Comparison of ENCODE assay signal across 8 cellular contexts in genomic region chr11:77188323-77188911, GRCh38.
DNase-seq lines count a peak whose midpoint lies in the region; ATAC-seq and TF ChIP-seq lines count a peak whose summit lies in the region.

No MANE protein-coding gene starts in this region.

- no peak overlapping the region for H2BK120ac ChIP-seq in IMR-90 (ENCODE audit: low read depth, low read length)

- ATAC-seq in IMR-90 (ENCODE audit: low read depth) (peak; percentile 95), HG03196 (IDR thresholded peaks at IDR 0.05; ENCODE audit: unreplicated experiment) (no peak)
- peak; percentile 64 for ATAC-seq in stimulated activated naive CD8-positive, alpha-beta T cell treated with anti-CD3 and anti-CD28 coated beads, Interleukin-15, amount 100 ng/mL, for 72 hours

- peaks cover 9% of the 10 kb centered on the region for H3K27me3 Mint-ChIP-seq in nephron (ENCODE audit: low read depth)
- no peaks in the 10 kb centered on the region for H3K27me3 Mint-ChIP-seq in stimulated activated naive CD8-positive, alpha-beta T cell treated with anti-CD3 and anti-CD28 coated beads, Interleukin-15, amount 100 ng/mL, for 72 hours

- H3K4me3 ChIP-seq in IMR-90 (ENCODE audit: insufficient read depth, low read depth, low read length) = no peak overlapping the region
- H3K4me3 ChIP-seq in esophagus muscularis mucosa = no peak overlapping the region

- H3K4me1 Mint-ChIP-seq in nephron = peaks cover 4% of the 10 kb centered on the region
- H3K4me1 Mint-ChIP-seq in stimulated activated naive CD8-positive, alpha-beta T cell treated with anti-CD3 and anti-CD28 coated beads, Interleukin-15, amount 100 ng/mL, for 72 hours = no peaks in the 10 kb centered on the region

- no peaks in the 10 kb centered on the region for H3K9me3 ChIP-seq in IMR-90 (ENCODE audit: control insufficient read depth, insufficient read depth, low read length)
- no peaks in the 10 kb centered on the region for H3K9me3 ChIP-seq in esophagus muscularis mucosa

- TF ChIP-seq RAD21 in IMR-90 (IDR thresholded peaks at IDR 0.05; ENCODE audit: low read length) = peak; percentile 94

- no peaks in the 10 kb centered on the region for H3K9me3 Mint-ChIP-seq in nephron
- H3K9me3 Mint-ChIP-seq in stimulated activated naive CD8-positive, alpha-beta T cell treated with anti-CD3 and anti-CD28 coated beads, Interleukin-15, amount 100 ng/mL, for 72 hours = no peaks in the 10 kb centered on the region

- H3K23ac ChIP-seq in IMR-90 (ENCODE audit: low read depth, low read length) = no peak overlapping the region

- H4K5ac ChIP-seq in IMR-90 (ENCODE audit: low read depth, low read length) = no peak overlapping the region

- no peak overlapping the region for H4K91ac ChIP-seq in IMR-90 (ENCODE audit: insufficient read depth, low read depth, low read length)

- no peak overlapping the region for H2BK5ac ChIP-seq in IMR-90 (ENCODE audit: low read depth, low read length, poor library complexity, severe bottlenecking)

- H3K4me2 ChIP-seq in IMR-90 (ENCODE audit: low read depth, low read length) = no peak overlapping the region

- no peak overlapping the region for H3K56ac ChIP-seq in IMR-90 (ENCODE audit: extremely low read depth, insufficient read depth, low read length)

- in situ Hi-C loops in IMR-90 (cut with MboI; ENCODE audit: low sequenced_read_pairs) = loop anchor here (5.0 to 10.0 kb wide), 2 partner anchors 64 to 141 kb away; partner anchors contain the start of gene MYO7A

- H3K79me1 ChIP-seq in IMR-90 (ENCODE audit: low read depth in 1 of 2, low read length in 2 of 2) = no peaks in the 10 kb centered on the region

- intact Hi-C loops in IMR-90 (cut with micrococcal nuclease) (loop anchor here (1.0 to 10.0 kb wide), 3 partner anchors 61 to 264 kb away; no protein-coding TSS in a partner anchor), esophagus muscularis mucosa (cut with DNase I) (loop anchor here (2.0 to 5.0 kb wide), 2 partner anchors 58 to 141 kb away; no protein-coding TSS in a partner anchor)

- no peak overlapping the region for H3K4me3 Mint-ChIP-seq in nephron
- no peak overlapping the region for H3K4me3 Mint-ChIP-seq in stimulated activated naive CD8-positive, alpha-beta T cell treated with anti-CD3 and anti-CD28 coated beads, Interleukin-15, amount 100 ng/mL, for 72 hours

- POLR2A ChIA-PET in IMR-90 (lab: Charles Lee; ENCODE audit: unreplicated experiment) = no interaction called here

- no peak overlapping the region for H4K8ac ChIP-seq in IMR-90 (ENCODE audit: low read depth in 2 of 2, low read length in 2 of 2)

- TF ChIP-seq CTCF in IMR-90 (conservative IDR thresholded peaks at IDR 0.05; ENCODE audit: low read depth, low read length) = peak; percentile 94
- peak; percentile 76 to 85 (median 77) for TF ChIP-seq CTCF in esophagus muscularis mucosa (IDR thresholded peaks at IDR 0.05)
- TF ChIP-seq CTCF in nephron (IDR thresholded peaks at IDR 0.05; ENCODE audit: unreplicated experiment in 3 of 3) = peak; percentile 90 to 91 (median 90)

- 0 out of 2 replicates have a peak, but pooled peaks cover 2% of the 10 kb centered on the region for H3K9me1 ChIP-seq in IMR-90 (ENCODE audit: insufficient read depth, low read length)

- H2AK5ac ChIP-seq in IMR-90 (ENCODE audit: low read depth, low read length) = no peak overlapping the region

- H3K18ac ChIP-seq in IMR-90 (ENCODE audit: low read depth, low read length) = no peak overlapping the region

- DNase-seq in EL = peak; percentile 75
- DNase-seq in IMR-90 = peak; percentile 75
- DNase-seq in OCI-M2 (lab: John Stamatoyannopoulos, UW; ENCODE audit: unreplicated experiment) = peak; percentile 53
- peak; percentile 37 for DNase-seq in activated T-cell treated with anti-CD3 and anti-CD28 coated beads for 4 hours
- peak; percentile 93 for DNase-seq in esophagus muscularis mucosa (ENCODE audit: extremely low spot score)
- peak; percentile 60 to 70 for DNase-seq in stimulated activated naive CD8-positive, alpha-beta T cell treated with anti-CD3 and anti-CD28 coated beads, Interleukin-15, amount 100 ng/mL, for 72 hours

- no peak for TF ChIP-seq EP300 in esophagus muscularis mucosa (IDR thresholded peaks at IDR 0.05)

- no peak for TF ChIP-seq POLR2A in IMR-90 (IDR thresholded peaks at IDR 0.05; ENCODE audit: low read depth, low read length)
- no peak for TF ChIP-seq POLR2A in esophagus muscularis mucosa (IDR thresholded peaks at IDR 0.05; ENCODE audit: low read depth)

- BruUV-seq in IMR-90 (replicated peaks; lab: Mats Ljungman, UMichigan) = no TSS peak

- CTCF ChIA-PET in IMR-90 (lab: Yijun Ruan, JAX) = interaction anchor here (0.7 to 2.5 kb wide), 8 partner anchors 9 to 421 kb away, joined by 3 to 21 read pairs (median 4); partner anchors contain the start of gene MYO7A

- H3K27ac ChIP-seq in IMR-90 (ENCODE audit: insufficient read depth, low read length) = no peak overlapping the region
- H3K27ac ChIP-seq in esophagus muscularis mucosa (replicated peaks in 1 of 4) = no peak overlapping the region

- no peak overlapping the region for H3K14ac ChIP-seq in IMR-90 (replicated peaks; ENCODE audit: low read depth, low read length)

- H3K27ac Mint-ChIP-seq in nephron = no peak overlapping the region
- H3K27ac Mint-ChIP-seq in stimulated activated naive CD8-positive, alpha-beta T cell treated with anti-CD3 and anti-CD28 coated beads, Interleukin-15, amount 100 ng/mL, for 72 hours = no peak overlapping the region

- dilution Hi-C loops in IMR-90 (cut with HindIII; ENCODE audit: low sequenced_read_pairs, unreplicated experiment) = no loop called here

- H3K27me3 ChIP-seq in IMR-90 (ENCODE audit: control insufficient read depth, insufficient read depth, low read length) (peaks cover 19% of the 10 kb centered on the region), esophagus muscularis mucosa (peaks cover 0 to 20% (median 0%) of the 10 kb centered on the region in 4 donors)

- no peak overlapping the region for H3K4ac ChIP-seq in IMR-90 (ENCODE audit: low read depth, low read length)

- WGBS in IMR-90 (ENCODE audit: extremely low coverage in 2 of 2, insufficient read length in 1 of 2), 2 experiments = no CpG with 5 or more reads among the region's 4 CpGs
- WGBS in esophagus muscularis mucosa = 54% methylated on average over 4 of the region's 4 CpGs

- H3K36me3 Mint-ChIP-seq in nephron (ENCODE audit: low read depth) = no peaks in the 10 kb centered on the region

- no peak overlapping the region for H2BK20ac ChIP-seq in IMR-90 (ENCODE audit: low read depth, low read length)

- H2AFZ ChIP-seq in IMR-90 (replicated peaks; ENCODE audit: low read length, poor library complexity) = no peak overlapping the region

- no peak overlapping the region for H2AK9ac ChIP-seq in IMR-90 (replicated peaks; ENCODE audit: low read depth, low read length, poor library complexity)

- H2BK15ac ChIP-seq in IMR-90 (ENCODE audit: low read depth, low read length) = no peak overlapping the region

- no peak overlapping the region for H3K9ac ChIP-seq in IMR-90 (ENCODE audit: low read depth, low read length)

- H4K20me1 ChIP-seq in IMR-90 (ENCODE audit: insufficient read depth, low read length) = peaks cover 3% of the 10 kb centered on the region; the same call in 1 of the 2 replicates

- no peaks in the 10 kb centered on the region for H3K4me1 ChIP-seq in IMR-90 (ENCODE audit: control insufficient read depth, insufficient read depth, low read length)
- no peaks in the 10 kb centered on the region for H3K4me1 ChIP-seq in esophagus muscularis mucosa

- H3K36me3 ChIP-seq in IMR-90 (ENCODE audit: control insufficient read depth, insufficient read depth, low read length) = no peaks in the 10 kb centered on the region
- H3K36me3 ChIP-seq in esophagus muscularis mucosa = no peaks in the 10 kb centered on the region

TF ChIP-seq in IMR-90, 13 proteins besides CTCF, POLR2A, EP300 and RAD21:
- TF ChIP-seq RCOR1 (IDR thresholded peaks at IDR 0.05; ENCODE audit: insufficient replicate concordance, low read length) = no peak
- TF ChIP-seq MXI1 (IDR thresholded peaks at IDR 0.05; ENCODE audit: borderline replicate concordance, low read depth, low read length) = no peak
- peak; percentile 96 for TF ChIP-seq SMC3 (IDR thresholded peaks at IDR 0.05; ENCODE audit: low read depth, low read length)
- TF ChIP-seq USF2 (IDR thresholded peaks at IDR 0.05; ENCODE audit: low read depth, low read length) = peak; percentile 25; the same call in 1 of the 2 replicates
- no peak for TF ChIP-seq RFX5 (IDR thresholded peaks at IDR 0.05; ENCODE audit: low read depth, low read length)
- TF ChIP-seq CEBPB (IDR thresholded peaks at IDR 0.05; ENCODE audit: low read depth, low read length) = peak; percentile 67; the same call in 1 of the 2 replicates

Comparison
In these comparisons a context has a peak if more than half of its experiments do, and no peak if none do; other contexts are left out.
1. DNase-seq: peak in every context shown above with its lines; median percentile 93 in esophagus muscularis mucosa; 75 in EL; 75 in IMR-90; 65 in stimulated activated naive CD8-positive, alpha-beta T cell treated with anti-CD3 and anti-CD28 coated beads, Interleukin-15, amount 100 ng/mL, for 72 hours; 53 in OCI-M2; 37 in activated T-cell treated with anti-CD3 and anti-CD28 coated beads for 4 hours.